ENCODE assay signal across 1 cellular context in genomic region chr3:186825294-186825821, GRCh38.
TF ChIP-seq lines count a peak whose summit lies in the region.

No MANE protein-coding gene starts in this region.

TF ChIP-seq in endothelial cell of umbilical vein, 7 proteins besides CTCF, POLR2A, EP300 and RAD21 (continued from another document):
- TF ChIP-seq MAX (IDR thresholded peaks at IDR 0.05; ENCODE audit: insufficient read depth, insufficient read length), result no peak
- TF ChIP-seq MYC (IDR thresholded peaks at IDR 0.05; ENCODE audit: low read depth, low read length), result no peak
- no peak for TF ChIP-seq JUN (IDR thresholded peaks at IDR 0.05; ENCODE audit: borderline replicate concordance, insufficient read depth, insufficient read length, low read depth)
